36 cellular contexts compared by ENCODE assay signal in genomic region chrX:126030021-126030420, GRCh38.
"Had no signal": no experiment of that assay in that cellular context is flagged by ENCODE, and none has a peak within 500 bp of the region (broad histone marks: within the 10 kb centered on the region; RNA-seq: fewer than 3 reads in every experiment).

No MANE protein-coding gene starts in this region.

- H3K27ac Mint-ChIP-seq: activated naive CD4-positive, alpha-beta T cell treated with anti-CD3 and anti-CD28 coated beads for 36 hours; activated naive CD4-positive, alpha-beta T cell treated with anti-CD3 and anti-CD28 coated beads, Interleukin-2, amount 10 ng/mL, durations not matched to agents 7 days and 5 days; activated naive CD4-positive, alpha-beta T cell treated with anti-CD3 and anti-CD28 coated beads, Interleukin-2, amount 50 U/mL, for 24 hours; activated naive CD4-positive, alpha-beta T cell treated with anti-CD3 and anti-CD28 coated beads, Interleukin-2, amount 50 U/mL, for 72 hours; activated naive CD8-positive, alpha-beta T cell; activated naive CD8-positive, alpha-beta T cell treated with anti-CD3 and anti-CD28 coated beads for 36 hours; activated naive CD8-positive, alpha-beta T cell treated with anti-CD3 and anti-CD28 coated beads, Interleukin-2, amount 10 ng/mL, durations not matched to agents 7 days and 5 days; activated naive CD8-positive, alpha-beta T cell treated with anti-CD3 and anti-CD28 coated beads, Interleukin-2, amount 50 U/mL, for 24 hours; activated T-cell treated with anti-CD3 and anti-CD28 coated beads, Interleukin-2, amount 50 U/mL, for 24 hours; activated T-helper 1 cell treated with anti-CD3 and anti-CD28 coated beads, Interleukin-12 subunit alpha, Interleukin-12 subunit beta, Interleukin-2, Interleukin-4 antibody, amounts not matched to agents 30 ng/mL and 10 ng/mL and 1 ng/mL, durations not matched to agents 14 hours and 24 hours and 36 hours; activated T-helper 17 cell treated with anti-CD3 and anti-CD28 coated beads, Interleukin-2, amount 50 U/mL, for 72 hours; activated T-helper 2 cell treated with anti-CD3 and anti-CD28 coated beads, Interferon-gamma antibody, Interleukin-2, Interleukin-4, amounts not matched to agents 10 μg/mL and 5 μg/mL and 100 μg/mL, durations not matched to agents 14 hours and 24 hours and 36 hours; brain had no signal

- H3K9me3 ChIP-seq: adrenal gland, ascending aorta, body of pancreas, breast epithelium had no signal

- H3K27me3 Mint-ChIP-seq: activated naive CD4-positive, alpha-beta T cell treated with anti-CD3 and anti-CD28 coated beads, Interleukin-2, amount 10 ng/mL, durations not matched to agents 7 days and 5 days; activated naive CD4-positive, alpha-beta T cell treated with anti-CD3 and anti-CD28 coated beads, Interleukin-2, amount 50 U/mL, for 24 hours; activated naive CD8-positive, alpha-beta T cell; activated naive CD8-positive, alpha-beta T cell treated with anti-CD3 and anti-CD28 coated beads for 36 hours; activated naive CD8-positive, alpha-beta T cell treated with anti-CD3 and anti-CD28 coated beads, Interleukin-2, amount 10 ng/mL, durations not matched to agents 7 days and 5 days; activated T-helper 17 cell treated with anti-CD3 and anti-CD28 coated beads, Interleukin-2, amount 50 U/mL, for 72 hours; brain; central memory CD8-positive, alpha-beta T cell had no signal

- H3K36me3 Mint-ChIP-seq: activated naive CD4-positive, alpha-beta T cell treated with anti-CD3 and anti-CD28 coated beads, Interleukin-2, amount 10 ng/mL, durations not matched to agents 7 days and 5 days; activated naive CD4-positive, alpha-beta T cell treated with anti-CD3 and anti-CD28 coated beads, Interleukin-2, amount 50 U/mL, for 24 hours; activated naive CD4-positive, alpha-beta T cell treated with anti-CD3 and anti-CD28 coated beads, Interleukin-2, amount 50 U/mL, for 72 hours; activated naive CD8-positive, alpha-beta T cell; activated naive CD8-positive, alpha-beta T cell treated with anti-CD3 and anti-CD28 coated beads for 36 hours; activated naive CD8-positive, alpha-beta T cell treated with anti-CD3 and anti-CD28 coated beads, Interleukin-2, amount 10 ng/mL, durations not matched to agents 7 days and 5 days; brain had no signal

- H3K4me1 Mint-ChIP-seq: activated naive CD4-positive, alpha-beta T cell treated with anti-CD3 and anti-CD28 coated beads, Interleukin-2, amount 10 ng/mL, durations not matched to agents 7 days and 5 days; activated naive CD4-positive, alpha-beta T cell treated with anti-CD3 and anti-CD28 coated beads, Interleukin-2, amount 50 U/mL, for 24 hours; activated naive CD8-positive, alpha-beta T cell treated with anti-CD3 and anti-CD28 coated beads for 36 hours; activated naive CD8-positive, alpha-beta T cell treated with anti-CD3 and anti-CD28 coated beads, Interleukin-2, amount 10 ng/mL, durations not matched to agents 7 days and 5 days; activated naive CD8-positive, alpha-beta T cell treated with anti-CD3 and anti-CD28 coated beads, Interleukin-2, amount 50 U/mL, for 24 hours; activated T-helper 17 cell treated with anti-CD3 and anti-CD28 coated beads, Interleukin-2, amount 50 U/mL, for 72 hours; brain; central memory CD8-positive, alpha-beta T cell had no signal

- H3K4me1 ChIP-seq: adrenal gland, ascending aorta, body of pancreas, breast epithelium had no signal

- H3K9me3 Mint-ChIP-seq: activated naive CD4-positive, alpha-beta T cell treated with anti-CD3 and anti-CD28 coated beads for 36 hours; activated naive CD4-positive, alpha-beta T cell treated with anti-CD3 and anti-CD28 coated beads, Interleukin-2, amount 10 ng/mL, durations not matched to agents 7 days and 5 days; activated naive CD4-positive, alpha-beta T cell treated with anti-CD3 and anti-CD28 coated beads, Interleukin-2, amount 50 U/mL, for 24 hours; activated naive CD4-positive, alpha-beta T cell treated with anti-CD3 and anti-CD28 coated beads, Interleukin-2, amount 50 U/mL, for 72 hours; activated naive CD8-positive, alpha-beta T cell treated with anti-CD3 and anti-CD28 coated beads for 36 hours; activated naive CD8-positive, alpha-beta T cell treated with anti-CD3 and anti-CD28 coated beads, Interleukin-2, amount 10 ng/mL, durations not matched to agents 7 days and 5 days; activated naive CD8-positive, alpha-beta T cell treated with anti-CD3 and anti-CD28 coated beads, Interleukin-2, amount 50 U/mL, for 24 hours; activated T-cell treated with anti-CD3 and anti-CD28 coated beads, Interleukin-2, amount 50 U/mL, for 24 hours; activated T-cell treated with anti-CD3 and anti-CD28 coated beads, Interleukin-2, amount 50 U/mL, for 4 hours; activated T-helper 1 cell treated with anti-CD3 and anti-CD28 coated beads, Interleukin-12 subunit alpha, Interleukin-12 subunit beta, Interleukin-2, Interleukin-4 antibody, amounts not matched to agents 30 ng/mL and 10 ng/mL and 1 ng/mL, durations not matched to agents 14 hours and 24 hours and 36 hours; activated T-helper 17 cell treated with anti-CD3 and anti-CD28 coated beads, Interleukin-2, amount 50 U/mL, for 72 hours; activated T-helper 2 cell treated with anti-CD3 and anti-CD28 coated beads, Interferon-gamma antibody, Interleukin-2, Interleukin-4, amounts not matched to agents 10 μg/mL and 5 μg/mL and 100 μg/mL, durations not matched to agents 14 hours and 24 hours and 36 hours; central memory CD8-positive, alpha-beta T cell had no signal

- H3K4me3 ChIP-seq: adrenal gland, ascending aorta, body of pancreas, breast epithelium, cardiac muscle cell had no signal

- DNase-seq: activated effector memory CD4-positive, alpha-beta T cell treated with anti-CD3 and anti-CD28 coated beads, Interleukin-2, amount 50 U/mL, for 16 hours; activated effector memory CD4-positive, alpha-beta T cell treated with Interleukin-2 at 50 U/mL for 16 hours; activated gamma-delta T cell; activated gamma-delta T cell treated with Interleukin-2 at 50 U/mL for 16 hours; activated naive CD4-positive, alpha-beta T cell; activated naive CD4-positive, alpha-beta T cell treated with anti-CD3 and anti-CD28 coated beads for 36 hours; activated naive CD4-positive, alpha-beta T cell treated with anti-CD3 and anti-CD28 coated beads, Interleukin-2, amount 10 ng/mL, durations not matched to agents 7 days and 5 days; activated naive CD4-positive, alpha-beta T cell treated with anti-CD3 and anti-CD28 coated beads, Interleukin-2, amount 50 U/mL, for 16 hours; activated naive CD4-positive, alpha-beta T cell treated with Interleukin-2 at 50 U/mL for 16 hours; activated naive CD8-positive, alpha-beta T cell treated with anti-CD3 and anti-CD28 coated beads for 36 hours; activated naive CD8-positive, alpha-beta T cell treated with anti-CD3 and anti-CD28 coated beads, Interleukin-2, amount 10 ng/mL, durations not matched to agents 7 days and 5 days; activated naive CD8-positive, alpha-beta T cell treated with anti-CD3 and anti-CD28 coated beads, Interleukin-2, amount 50 U/mL, for 24 hours; activated T-cell treated with anti-CD3 and anti-CD28 coated beads, Interleukin-2, amount 50 U/mL, for 1 hour; activated T-cell treated with anti-CD3 and anti-CD28 coated beads, Interleukin-2, amount 50 U/mL, for 24 hours; activated T-cell treated with anti-CD3 and anti-CD28 coated beads, Interleukin-2, amount 50 U/mL, for 4 hours; activated T-cell treated with anti-CD3 and anti-CD28 coated beads, Interleukin-2, amount 50 U/mL, for 48 hours; adrenal gland; amniotic stem cell; amygdala; anterior cingulate cortex; body of pancreas; brain microvascular endothelial cell; caudate nucleus; central memory CD4-positive, alpha-beta T cell; cerebellar nuclear complex had no signal

- H3K4me3 Mint-ChIP-seq: activated naive CD4-positive, alpha-beta T cell treated with anti-CD3 and anti-CD28 coated beads for 36 hours; activated naive CD4-positive, alpha-beta T cell treated with anti-CD3 and anti-CD28 coated beads, Interleukin-2, amount 10 ng/mL, durations not matched to agents 7 days and 5 days; activated naive CD4-positive, alpha-beta T cell treated with anti-CD3 and anti-CD28 coated beads, Interleukin-2, amount 50 U/mL, for 24 hours; activated naive CD8-positive, alpha-beta T cell; activated naive CD8-positive, alpha-beta T cell treated with anti-CD3 and anti-CD28 coated beads for 36 hours; activated naive CD8-positive, alpha-beta T cell treated with anti-CD3 and anti-CD28 coated beads, Interleukin-2, amount 10 ng/mL, durations not matched to agents 7 days and 5 days; activated naive CD8-positive, alpha-beta T cell treated with anti-CD3 and anti-CD28 coated beads, Interleukin-2, amount 50 U/mL, for 24 hours; activated T-cell treated with anti-CD3 and anti-CD28 coated beads, Interleukin-2, amount 50 U/mL, for 24 hours; activated T-cell treated with anti-CD3 and anti-CD28 coated beads, Interleukin-2, amount 50 U/mL, for 4 hours; activated T-helper 1 cell treated with anti-CD3 and anti-CD28 coated beads, Interleukin-12 subunit alpha, Interleukin-12 subunit beta, Interleukin-2, Interleukin-4 antibody, amounts not matched to agents 30 ng/mL and 10 ng/mL and 1 ng/mL, durations not matched to agents 14 hours and 24 hours and 36 hours; activated T-helper 17 cell treated with anti-CD3 and anti-CD28 coated beads, Interleukin-2, amount 50 U/mL, for 72 hours; brain; central memory CD8-positive, alpha-beta T cell had no signal

- H3K36me3 ChIP-seq: adrenal gland, ascending aorta, brain microvascular endothelial cell, breast epithelium, cardiac muscle cell had no signal

- H3K27ac ChIP-seq: adrenal gland, ascending aorta, body of pancreas, brain microvascular endothelial cell, breast epithelium, cardiac muscle cell had no signal

- ATAC-seq: activated naive CD4-positive, alpha-beta T cell treated with anti-CD3 and anti-CD28 coated beads, Interleukin-2, amount 50 U/mL, for 72 hours; activated naive CD8-positive, alpha-beta T cell treated with anti-CD3 and anti-CD28 coated beads, Interleukin-2, amount 50 U/mL, for 24 hours; activated T-cell treated with anti-CD3 and anti-CD28 coated beads, Interleukin-2, amount 50 U/mL, for 4 hours; activated T-helper 17 cell treated with anti-CD3 and anti-CD28 coated beads, Interleukin-2, amount 50 U/mL, for 72 hours; body of pancreas had no signal

- H3K27me3 ChIP-seq: adrenal gland, ascending aorta, body of pancreas, brain microvascular endothelial cell, breast epithelium, cardiac muscle cell had no signal
